Comparison of ENCODE assay signal across 8 cellular contexts in the genomic region with DNA sequence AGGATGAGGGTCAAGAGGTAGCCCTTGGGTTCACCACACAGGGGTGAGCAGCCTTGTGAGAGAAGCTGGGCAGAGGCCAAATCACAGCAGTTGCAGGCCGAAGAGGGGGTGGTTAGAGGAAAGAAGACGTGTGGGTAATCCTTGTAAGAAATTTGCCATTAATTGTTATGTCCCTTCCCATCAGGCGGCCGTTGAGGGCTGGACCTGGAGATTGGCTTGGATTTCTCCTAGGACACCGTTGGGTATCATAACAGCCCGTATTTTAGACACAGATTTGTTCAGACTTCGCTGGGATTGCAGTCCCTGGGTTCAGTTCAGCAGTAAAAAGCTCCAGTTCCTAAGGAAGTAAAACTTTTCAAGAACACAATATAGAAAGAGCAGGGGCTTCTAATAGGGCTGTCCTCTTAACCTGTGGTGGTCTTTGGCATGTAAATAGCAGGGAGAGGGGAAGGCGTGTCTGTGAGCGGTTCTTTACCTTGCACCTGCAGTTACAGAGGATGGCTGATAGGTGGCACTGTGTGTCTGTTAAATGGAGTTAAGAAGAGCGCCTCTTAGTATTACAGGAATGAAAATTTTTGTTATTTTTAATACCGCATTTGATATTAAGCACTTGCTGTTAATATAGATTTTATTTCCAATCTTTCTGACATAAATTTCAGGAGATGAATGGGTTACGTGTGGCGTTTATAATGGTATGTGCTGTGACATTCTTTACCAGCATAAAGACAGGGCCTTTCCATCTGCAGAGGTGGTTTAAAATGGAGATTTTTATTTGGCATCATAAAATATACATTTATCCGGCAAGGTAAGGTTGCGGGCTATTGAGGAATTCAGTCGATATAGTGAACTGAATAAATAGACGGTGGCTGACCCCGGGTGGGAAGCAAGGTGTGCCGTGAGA.
A peak's percentile ranks its signal among the peaks of the same experiment; 100 is the strongest.
DNase-seq lines count a peak whose midpoint lies in the region; ATAC-seq and TF ChIP-seq lines count a peak whose summit lies in the region.
"Not testable (repeated sequence)": the region's sequence is repeated elsewhere in the genome, so short reads cannot be mapped to it uniquely, and the experiment has no call there.

No MANE protein-coding gene starts in this region.

- H3K9me3 Mint-ChIP-seq in activated naive CD4-positive, alpha-beta T cell treated with anti-CD3 and anti-CD28 coated beads for 36 hours = not testable (repeated sequence)

- H3K36me3 ChIP-seq in HUES48 (ENCODE audit: control insufficient read depth, insufficient read depth, low read length); mesendoderm (ENCODE audit: control insufficient read depth, insufficient read depth, low read length); suprapubic skin: not testable (repeated sequence)

- H3K27me3 ChIP-seq in HUES48 (ENCODE audit: control insufficient read depth, insufficient read depth, low read length); mesendoderm (ENCODE audit: insufficient read depth, low read length, poor library complexity); suprapubic skin: not testable (repeated sequence)

- H3K4me1 ChIP-seq in HUES48 (ENCODE audit: control insufficient read depth, insufficient read depth, low read length); mesendoderm (ENCODE audit: control insufficient read depth, low read depth, low read length); suprapubic skin: not testable (repeated sequence)

- DNase-seq in DMS 273 (lab: John Stamatoyannopoulos, UW; ENCODE audit: unreplicated experiment) (peak; percentile 63), NCI-H82 treated with DMSO at 0.1 percent for 48 hours (lab: John Stamatoyannopoulos, UW; ENCODE audit: unreplicated experiment) (peak; percentile 22), fibroblast of peridontal ligament (ENCODE audit: extremely low read depth) (peak; percentile 15), mesendoderm (peak; percentile 29)
- DNase-seq in activated naive CD4-positive, alpha-beta T cell treated with anti-CD3 and anti-CD28 coated beads for 36 hours = peak; percentile 15
- not testable (repeated sequence) for DNase-seq in suprapubic skin (ENCODE audit: low spot score in 2 of 2)

- H3K27me3 Mint-ChIP-seq in activated naive CD4-positive, alpha-beta T cell treated with anti-CD3 and anti-CD28 coated beads for 36 hours (ENCODE audit: low read depth) = not testable (repeated sequence)

- CTCF ChIA-PET in activated naive CD4-positive, alpha-beta T cell treated with anti-CD3 and anti-CD28 coated beads for 36 hours (lab: Charles Lee) = not testable (repeated sequence)

- H2AK5ac ChIP-seq in mesendoderm (ENCODE audit: low read length) = not testable (repeated sequence)

- not testable (repeated sequence) for TF ChIP-seq EP300 in suprapubic skin (IDR thresholded peaks at IDR 0.05)

- intact Hi-C loops in activated naive CD4-positive, alpha-beta T cell treated with anti-CD3 and anti-CD28 coated beads for 36 hours (cut with micrococcal nuclease) = not testable (repeated sequence)

- H3K79me2 ChIP-seq in mesendoderm (ENCODE audit: control insufficient read depth, insufficient read depth, low read length) = not testable (repeated sequence)

- not testable (repeated sequence) for H2BK15ac ChIP-seq in mesendoderm (replicated peaks; ENCODE audit: low read depth)

- H3K27ac Mint-ChIP-seq in activated naive CD4-positive, alpha-beta T cell treated with anti-CD3 and anti-CD28 coated beads for 36 hours = not testable (repeated sequence)

- no CpG with 5 or more reads among the region's 19 CpGs for WGBS in mesendoderm (ENCODE audit: extremely low coverage, insufficient coverage, low lambda C conversion rate)
- WGBS in suprapubic skin = 83% methylated on average over 18 of the region's 19 CpGs

- not testable (repeated sequence) for H3K79me1 ChIP-seq in mesendoderm (ENCODE audit: low read length)

- peak; percentile 16 to 51 for TF ChIP-seq CTCF in suprapubic skin (IDR thresholded peaks at IDR 0.05)

- not testable (repeated sequence) for H3K4ac ChIP-seq in mesendoderm (ENCODE audit: low read depth, low read length)

- H2BK5ac ChIP-seq in mesendoderm (ENCODE audit: low read length) = not testable (repeated sequence)

- H3K9me3 ChIP-seq in HUES48 (ENCODE audit: control insufficient read depth, insufficient read depth, low read length); suprapubic skin: not testable (repeated sequence)

- TF ChIP-seq POLR2A in suprapubic skin (IDR thresholded peaks at IDR 0.05) = not testable (repeated sequence)

- not testable (repeated sequence) for H3K4me3 ChIP-seq in HUES48 (ENCODE audit: low read depth, low read length); mesendoderm (ENCODE audit: low read length); suprapubic skin

- not testable (repeated sequence) for H3K4me1 Mint-ChIP-seq in activated naive CD4-positive, alpha-beta T cell treated with anti-CD3 and anti-CD28 coated beads for 36 hours (ENCODE audit: low read depth)

- H3K4me3 Mint-ChIP-seq in activated naive CD4-positive, alpha-beta T cell treated with anti-CD3 and anti-CD28 coated beads for 36 hours = not testable (repeated sequence)

- H4K5ac ChIP-seq in mesendoderm (ENCODE audit: low read length) = not testable (repeated sequence)

- H3K4me2 ChIP-seq in mesendoderm (ENCODE audit: low read length) = not testable (repeated sequence)

- H3K23ac ChIP-seq in mesendoderm (ENCODE audit: low read length) = not testable (repeated sequence)

- H3K18ac ChIP-seq in mesendoderm (ENCODE audit: low read length) = not testable (repeated sequence)

- H3K27ac ChIP-seq in HUES48 (ENCODE audit: low read depth, low read length) = peak overlapping the region; percentile 47
- not testable (repeated sequence) for H3K27ac ChIP-seq in mesendoderm (ENCODE audit: low read depth, low read length); suprapubic skin

- H3K56ac ChIP-seq in mesendoderm (ENCODE audit: low read length) = not testable (repeated sequence)

- H4K8ac ChIP-seq in mesendoderm (ENCODE audit: low read depth, low read length) = not testable (repeated sequence)

- H3K36me3 Mint-ChIP-seq in activated naive CD4-positive, alpha-beta T cell treated with anti-CD3 and anti-CD28 coated beads for 36 hours (ENCODE audit: low read depth) = not testable (repeated sequence)

- H3K9ac ChIP-seq in HUES48 (ENCODE audit: low read depth, low read length); mesendoderm (ENCODE audit: low read length): not testable (repeated sequence)

- peak; percentile 72 for ATAC-seq in GM19463 (IDR thresholded peaks at IDR 0.05; ENCODE audit: unreplicated experiment)

- H2BK120ac ChIP-seq in mesendoderm (ENCODE audit: low read depth, low read length) = not testable (repeated sequence)
